In genomic region chr6:113762611-113763010, GRCh38 we compare ENCODE assay signal across 26 cellular contexts.
DNase-seq lines count a peak whose midpoint lies in the region; ATAC-seq and TF ChIP-seq lines count a peak whose summit lies in the region.
"Had no signal": no experiment of that assay in that cellular context is flagged by ENCODE, and none has a peak within 500 bp of the region (broad histone marks: within the 10 kb centered on the region; RNA-seq: fewer than 3 reads in every experiment).

No MANE protein-coding gene starts in this region.

- ATAC-seq in SK-N-SH treated with all-trans-retinoic acid at 6 μM for 48 hours (no peak), GM21526 (IDR thresholded peaks at IDR 0.05; ENCODE audit: low FRiP score, unreplicated experiment) (no peak), GM18505 (IDR thresholded peaks at IDR 0.05; ENCODE audit: unreplicated experiment) (no peak)
- ATAC-seq: activated CD8-positive, alpha-beta T cell treated with anti-CD3 and anti-CD28 coated beads, Interleukin-2, amount 10 ng/mL, durations not matched to agents 7 days and 5 days; activated T-cell treated with anti-CD3 and anti-CD28 coated beads, Interleukin-2, amount 50 U/mL, for 4 hours; gastroesophageal sphincter; right cardiac atrium had no signal

- WGBS in SK-N-SH (ENCODE audit: low lambda C conversion rate) = 81% methylated on average over 2 of the region's 2 CpGs
- 55% methylated on average over 2 of the region's 2 CpGs for WGBS in smooth muscle cell (ENCODE audit: low lambda C conversion rate)

- H3K27ac ChIP-seq in SK-N-SH (ENCODE audit: low read depth in 2 of 2, low read length in 1 of 2) (peak overlapping the region in 1 of 2 experiments; percentile 35; a peak in 1 of 4 replicates), SK-N-MC (peak overlapping the region; percentile 84), smooth muscle cell (ENCODE audit: low read depth) (peak overlapping the region; percentile 89)
- H3K27ac ChIP-seq: 22Rv1, adrenal gland, cardiac muscle cell, gastroesophageal sphincter, ovary, transverse colon had no signal

- no peak overlapping the region for H3K4me2 ChIP-seq in SK-N-SH
- no peak overlapping the region for H3K4me2 ChIP-seq in smooth muscle cell

- TF ChIP-seq POLR2A in GM18505 (IDR thresholded peaks at IDR 0.05; ENCODE audit: borderline replicate concordance, extremely low read depth, insufficient read depth, insufficient read length) = no peak

- H2AFZ ChIP-seq in SK-N-SH (ENCODE audit: low read depth) (peak overlapping the region; percentile 44; the same call in 1 of the 2 replicates), smooth muscle cell (ENCODE audit: low read depth) (peak overlapping the region; percentile 9)

- TF ChIP-seq RAD21 in SK-N-SH (IDR thresholded peaks at IDR 0.05; ENCODE audit: low read length) = no peak

- H3K4me1 ChIP-seq in SK-N-SH (ENCODE audit: control insufficient read depth in 1 of 2, insufficient read depth in 2 of 2, low read depth in 1 of 2, low read length in 1 of 2) (peaks cover 0 to 3% of the 10 kb centered on the region in 2 experiments; a peak in 1 of 4 replicates), smooth muscle cell (ENCODE audit: low read depth) (no peaks in the 10 kb centered on the region)
- H3K4me1 ChIP-seq: adrenal gland, BE2C, gastroesophageal sphincter, transverse colon had no signal

- POLR2A ChIA-PET in SK-N-SH (lab: Yijun Ruan, JAX) = no interaction called here

- H3K79me2 ChIP-seq in SK-N-SH (ENCODE audit: insufficient read depth) (no peaks in the 10 kb centered on the region), smooth muscle cell (ENCODE audit: low read depth) (no peaks in the 10 kb centered on the region)

- H3K4me3 ChIP-seq in SK-N-SH (ENCODE audit: low read depth in 2 of 2, low read length in 1 of 2) = no peak overlapping the region
- H3K4me3 ChIP-seq in SK-N-MC = peak overlapping the region; percentile 54
- no peak overlapping the region for H3K4me3 ChIP-seq in foreskin fibroblast (ENCODE audit: low read depth in 1 of 2, low read length in 2 of 2)
- no peak overlapping the region for H3K4me3 ChIP-seq in smooth muscle cell
- H3K4me3 ChIP-seq: adrenal gland, cardiac muscle cell, gastroesophageal sphincter, ovary, transverse colon had no signal

- H3K9me2 ChIP-seq in SK-N-SH = no peaks in the 10 kb centered on the region

- DNase-seq in SK-N-SH (no peak), SK-N-MC (ENCODE audit: low read depth, low spot score) (peak; percentile 66), foreskin fibroblast (peak; percentile 8 to 44), smooth muscle cell (lab: John Stamatoyannopoulos, UW; ENCODE audit: unreplicated experiment) (no peak), NCI-H82 (lab: John Stamatoyannopoulos, UW) (no peak)
- DNase-seq: activated CD4-positive, CD25-positive, alpha-beta regulatory T cell treated with anti-CD3 and anti-CD28 coated beads, Interleukin-2, amount 50 U/mL, for 72 hours; activated CD8-positive, alpha-beta T cell treated with anti-CD3 and anti-CD28 coated beads, Interleukin-2, amount 10 ng/mL, durations not matched to agents 7 days and 5 days; activated naive CD4-positive, alpha-beta T cell; activated T-cell treated with anti-CD3 and anti-CD28 coated beads, Interleukin-2, amount 50 U/mL, for 4 hours; adrenal gland; BE2C; COR-L47; DMS79 treated with DMSO at 0.1 percent for 48 hours; GOT3; MM.1S; NCI-H1436 treated with DMSO at 0.1 percent for 48 hours; NCI-H510A treated with DMSO at 0.1 percent for 48 hours; ovary; right cardiac atrium; transverse colon had no signal

- H3K27me3 ChIP-seq in SK-N-SH (ENCODE audit: insufficient read depth) (no peaks in the 10 kb centered on the region), smooth muscle cell (ENCODE audit: low read depth) (no peaks in the 10 kb centered on the region)
- H3K27me3 ChIP-seq: adrenal gland, BE2C, gastroesophageal sphincter, ovary, transverse colon had no signal

- CTCF ChIA-PET in SK-N-SH (lab: Yijun Ruan, JAX) = no interaction called here

- H4K20me1 ChIP-seq in SK-N-SH (ENCODE audit: insufficient read depth) (no peaks in the 10 kb centered on the region), smooth muscle cell (ENCODE audit: low read depth) (no peaks in the 10 kb centered on the region)

- no peak for TF ChIP-seq EP300 in SK-N-SH (IDR thresholded peaks at IDR 0.05; ENCODE audit: borderline replicate concordance in 1 of 2, low read depth in 1 of 2, low read length in 1 of 2)

- TF ChIP-seq CTCF in SK-N-SH (IDR thresholded peaks at IDR 0.05) (no peak), foreskin fibroblast (IDR thresholded peaks at IDR 0.05; ENCODE audit: low read depth, low read length) (no peak), smooth muscle cell (IDR thresholded peaks at IDR 0.05; ENCODE audit: borderline replicate concordance, insufficient read depth, poor library complexity, severe bottlenecking) (no peak)

- H3K36me3 ChIP-seq in SK-N-SH (replicated peaks in 1 of 2; ENCODE audit: control insufficient read depth in 1 of 2, insufficient read depth in 2 of 2, low read length in 1 of 2) = no peaks in the 10 kb centered on the region
- H3K36me3 ChIP-seq in SK-N-MC (ENCODE audit: insufficient read depth, low read length) = no peaks in the 10 kb centered on the region
- no peaks in the 10 kb centered on the region for H3K36me3 ChIP-seq in smooth muscle cell (ENCODE audit: low read depth)
- H3K36me3 ChIP-seq: adrenal gland, BE2C, cardiac muscle cell, gastroesophageal sphincter, ovary, transverse colon had no signal

- H3F3A ChIP-seq in SK-N-SH (replicated peaks; ENCODE audit: insufficient read depth) = no peaks in the 10 kb centered on the region
- no peaks in the 10 kb centered on the region for H3F3A ChIP-seq in smooth muscle cell (ENCODE audit: low read depth)

- H3K9me3 ChIP-seq in SK-N-SH (no peaks in the 10 kb centered on the region), SK-N-MC (ENCODE audit: low read depth, low read length) (no peaks in the 10 kb centered on the region), smooth muscle cell (replicated peaks; ENCODE audit: low read depth) (no peaks in the 10 kb centered on the region)
- H3K9me3 ChIP-seq: adrenal gland, BE2C, gastroesophageal sphincter, ovary, transverse colon had no signal

- H3K9ac ChIP-seq in SK-N-SH = no peak overlapping the region
- H3K9ac ChIP-seq in SK-N-MC (ENCODE audit: insufficient read length) = peak overlapping the region; percentile 17
- H3K9ac ChIP-seq in smooth muscle cell (ENCODE audit: low read depth) = no peak overlapping the region

TF ChIP-seq in SK-N-SH, 30 proteins besides CTCF, POLR2A, EP300 and RAD21:
- TF ChIP-seq TEAD4 (IDR thresholded peaks at IDR 0.05; ENCODE audit: borderline replicate concordance, insufficient read depth) = no peak
- no peak for TF ChIP-seq TCF12 (IDR thresholded peaks at IDR 0.05)
- no peak for TF ChIP-seq ELF1 (IDR thresholded peaks at IDR 0.05)
- no peak for TF ChIP-seq CHD2 (IDR thresholded peaks at IDR 0.05; ENCODE audit: low read length, partially characterized antibody)
- TF ChIP-seq RCOR1 (IDR thresholded peaks at IDR 0.05; ENCODE audit: low read length) = no peak
- no peak for TF ChIP-seq POLR2AphosphoS5 (IDR thresholded peaks at IDR 0.05; ENCODE audit: low read depth, low read length)
- no peak for TF ChIP-seq USF1 (IDR thresholded peaks at IDR 0.05; ENCODE audit: borderline replicate concordance, low read depth)
- no peak for TF ChIP-seq MXI1 (IDR thresholded peaks at IDR 0.05; ENCODE audit: low read depth, low read length)
- no peak for TF ChIP-seq YY1 (IDR thresholded peaks at IDR 0.05; ENCODE audit: low read depth)
- TF ChIP-seq SIN3A (IDR thresholded peaks at IDR 0.05; ENCODE audit: borderline replicate concordance, low read depth, low read length) = no peak
- no peak for TF ChIP-seq JUND (IDR thresholded peaks at IDR 0.05)

TF ChIP-seq in SK-N-SH treated with all-trans-retinoic acid at 6 μM for 48 hours, 23 proteins besides CTCF, POLR2A, EP300 and RAD21 (continues in another document):
- no peak for TF ChIP-seq CSDC2 (CRISPR knock-in tag; IDR thresholded peaks at IDR 0.05)
- TF ChIP-seq RARB (CRISPR knock-in tag; IDR thresholded peaks at IDR 0.05) = no peak
- no peak for TF ChIP-seq ZFP3 (CRISPR knock-in tag; IDR thresholded peaks at IDR 0.05)
- no peak for TF ChIP-seq POU6F1 (CRISPR knock-in tag; IDR thresholded peaks at IDR 0.05; ENCODE audit: borderline replicate concordance, low read depth)
- no peak for TF ChIP-seq CREB5 (CRISPR knock-in tag; IDR thresholded peaks at IDR 0.05; ENCODE audit: low read depth)
- TF ChIP-seq SNAI2 (CRISPR knock-in tag; IDR thresholded peaks at IDR 0.05) = no peak
- TF ChIP-seq ARNTL (CRISPR knock-in tag; IDR thresholded peaks at IDR 0.05; ENCODE audit: borderline replicate concordance, low read depth) = no peak
- TF ChIP-seq BACH2 (CRISPR knock-in tag; IDR thresholded peaks at IDR 0.05; ENCODE audit: borderline replicate concordance) = no peak
- TF ChIP-seq ESRRG (CRISPR knock-in tag; IDR thresholded peaks at IDR 0.05) = no peak

Comparison
In these comparisons a context has a peak if more than half of its experiments do, and no peak if none do; other contexts are left out.
1. DNase-seq: peak in SK-N-MC (single experiment) and foreskin fibroblast (2 of 2); none in SK-N-SH (single experiment), smooth muscle cell (single experiment) and NCI-H82 (single experiment).